13 cellular contexts compared by ENCODE assay signal in genomic region chr6:100203391-100203790, GRCh38.
A peak's percentile ranks its signal among the peaks of the same experiment; 100 is the strongest.
DNase-seq lines count a peak whose midpoint lies in the region; ATAC-seq and TF ChIP-seq lines count a peak whose summit lies in the region.
"Had no signal": no experiment of that assay in that cellular context is flagged by ENCODE, and none has a peak within 500 bp of the region (broad histone marks: within the 10 kb centered on the region; RNA-seq: fewer than 3 reads in every experiment).

No MANE protein-coding gene starts in this region.

- DNase-seq in Daoy (ENCODE audit: low read depth) (peak; percentile 74), NOMO-1 treated with DMSO at 0.1 percent for 48 hours (lab: John Stamatoyannopoulos, UW; ENCODE audit: unreplicated experiment) (peak; percentile 68), cardiac fibroblast (ENCODE audit: low read depth in 2 of 2) (peak; percentile 91 to 97), osteocyte (ENCODE audit: extremely low spot score, unreplicated experiment) (no peak), NCI-H1436 treated with DMSO at 0.1 percent for 48 hours (lab: John Stamatoyannopoulos, UW) (no peak), posterior cingulate gyrus (no peak)
- no peak for DNase-seq in stimulated activated CD4-positive, alpha-beta T cell treated with anti-CD3 and anti-CD28 coated beads, Interleukin-2, amount 100 ng/mL, for 24 hours
- DNase-seq: H7, naive B cell, NCI-H187, testis had no signal

- TF ChIP-seq CTCF in cardiac fibroblast (IDR thresholded peaks at IDR 0.05; ENCODE audit: low read depth, low read length): no peak
- TF ChIP-seq CTCF in osteocyte (IDR thresholded peaks at IDR 0.05): no peak

- H3K36me3 Mint-ChIP-seq in osteocyte (ENCODE audit: unreplicated experiment): peaks cover 7% of the 10 kb centered on the region
- H3K36me3 Mint-ChIP-seq: naive B cell had no signal

- intact Hi-C loops in posterior cingulate gyrus (cut with DNase I): no loop called here

- H3K27me3 Mint-ChIP-seq in osteocyte (ENCODE audit: unreplicated experiment): no peaks in the 10 kb centered on the region

- peaks cover 15% of the 10 kb centered on the region for H3K4me1 Mint-ChIP-seq in osteocyte (ENCODE audit: unreplicated experiment)
- H3K4me1 Mint-ChIP-seq: naive B cell had no signal

- ATAC-seq in GM18909 (IDR thresholded peaks at IDR 0.05; ENCODE audit: poor library complexity, unreplicated experiment): no peak

- no peak overlapping the region for H3K4me3 Mint-ChIP-seq in osteocyte (ENCODE audit: unreplicated experiment)
- H3K4me3 Mint-ChIP-seq: naive B cell had no signal

- H3K9me3 Mint-ChIP-seq in osteocyte (ENCODE audit: unreplicated experiment): peaks cover 5% of the 10 kb centered on the region

- peak overlapping the region; percentile 97 for H3K27ac Mint-ChIP-seq in osteocyte (ENCODE audit: unreplicated experiment)
- H3K27ac Mint-ChIP-seq: naive B cell had no signal

- no peak overlapping the region for H3K4me3 ChIP-seq in cardiac fibroblast (replicated peaks in 1 of 2; ENCODE audit: low read depth in 2 of 2, low read length in 2 of 2)
- H3K4me3 ChIP-seq: cardiac muscle cell, testis had no signal

Comparison
In these comparisons a context has a peak if more than half of its experiments do, and no peak if none do; other contexts are left out.
1. DNase-seq: peak in Daoy (single experiment), NOMO-1 treated with DMSO at 0.1 percent for 48 hours (single experiment) and cardiac fibroblast (2 of 2); none in osteocyte (single experiment), stimulated activated CD4-positive, alpha-beta T cell treated with anti-CD3 and anti-CD28 coated beads, Interleukin-2, amount 100 ng/mL, for 24 hours (0 of 2), NCI-H1436 treated with DMSO at 0.1 percent for 48 hours (single experiment) and posterior cingulate gyrus (0 of 10).